27 cellular contexts compared by ENCODE assay signal in the genomic region with DNA sequence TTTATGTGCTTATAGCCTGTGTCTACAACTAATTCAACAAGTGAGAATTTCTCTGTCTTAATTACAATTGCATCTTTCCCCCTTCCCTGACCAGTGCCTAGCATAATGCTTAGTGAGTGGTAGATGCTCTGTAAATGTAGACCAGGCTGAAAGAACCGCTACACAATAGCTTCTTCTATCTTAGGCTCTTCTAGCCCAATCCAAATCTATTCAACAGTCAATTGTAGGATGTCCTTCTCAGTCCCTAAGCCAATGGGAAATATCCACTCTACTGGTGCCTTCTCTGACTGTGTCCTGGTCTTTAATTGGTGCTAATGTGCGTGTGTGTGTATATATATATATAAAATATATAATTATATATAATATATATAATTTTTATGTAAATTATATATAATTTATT. TPM values are rescaled to one million over a fixed set of nuclear protein-coding genes. Genes with fewer than 3 reads are reported as not detected.
"Had no signal": no experiment of that assay in that cellular context is flagged by ENCODE, and none has a peak within 500 bp of the region (broad histone marks: within the 10 kb centered on the region; RNA-seq: fewer than 3 reads in every experiment).

No MANE protein-coding gene starts in this region.

- H3K9me3 ChIP-seq: neutrophil, ovary, psoas muscle, right atrium auricular region, thyroid gland, upper lobe of right lung had no signal

- H3K4me1 Mint-ChIP-seq: activated CD4-positive, alpha-beta memory T cell treated with anti-CD3 and anti-CD28 coated beads, Interleukin-2, amount 10 ng/mL, durations not matched to agents 7 days and 5 days; activated CD4-positive, alpha-beta T cell treated with anti-CD3 and anti-CD28 coated beads, Interleukin-2, amount 10 ng/mL, durations not matched to agents 24 days and 14 days; nephron had no signal

- DNase-seq: activated CD4-positive, alpha-beta memory T cell treated with anti-CD3 and anti-CD28 coated beads, Interleukin-2, amount 10 ng/mL, durations not matched to agents 7 days and 5 days; activated CD4-positive, alpha-beta T cell treated with anti-CD3 and anti-CD28 coated beads, Interleukin-2, amount 10 ng/mL, durations not matched to agents 24 days and 14 days; activated CD4-positive, CD25-positive, alpha-beta regulatory T cell; activated gamma-delta T cell; activated naive CD4-positive, alpha-beta T cell treated with anti-CD3 and anti-CD28 coated beads, Interleukin-2, amount 50 U/mL, for 16 hours; aorta; brain microvascular endothelial cell; caudate nucleus; effector CD4-positive, alpha-beta T cell; glutamatergic neuron; left ventricle myocardium superior; midbrain; ovary; psoas muscle; stimulated activated CD4-positive, alpha-beta T cell treated with anti-CD3 and anti-CD28 coated beads, Interleukin-4, amount 100 ng/mL, for 24 hours; stimulated activated naive CD4-positive, alpha-beta T cell treated with Interleukin-2 at 50 U/mL for 16 hours; substantia nigra; thyroid gland; upper lobe of right lung had no signal

- H3K27me3 Mint-ChIP-seq: activated CD4-positive, alpha-beta memory T cell treated with anti-CD3 and anti-CD28 coated beads, Interleukin-2, amount 10 ng/mL, durations not matched to agents 7 days and 5 days; dendritic cell treated with granulocyte-macrophage colony-stimulating factor and Interleukin-4, amounts not matched to agents 40 ng/mL and 50 ng/mL, for 4 days had no signal

- H3K27ac Mint-ChIP-seq: activated CD4-positive, alpha-beta memory T cell treated with anti-CD3 and anti-CD28 coated beads, Interleukin-2, amount 10 ng/mL, durations not matched to agents 7 days and 5 days; activated CD4-positive, alpha-beta T cell treated with anti-CD3 and anti-CD28 coated beads, Interleukin-2, amount 10 ng/mL, durations not matched to agents 24 days and 14 days; activated T-helper 1 cell treated with anti-CD3 and anti-CD28 coated beads, Interleukin-12 subunit alpha, Interleukin-12 subunit beta, Interleukin-2, Interleukin-4 antibody, amounts not matched to agents 30 ng/mL and 10 ng/mL and 1 ng/mL, durations not matched to agents 14 hours and 24 hours and 36 hours; dendritic cell treated with granulocyte-macrophage colony-stimulating factor and Interleukin-4, amounts not matched to agents 40 ng/mL and 50 ng/mL, for 4 days; nephron; T-helper 1 cell treated with Interleukin-12 subunit alpha and Interleukin-12 subunit beta and Interleukin-4 antibody, amounts not matched to agents 30 μg/mL and 1 μg/mL, for 36 hours had no signal

- H3K4me3 Mint-ChIP-seq: activated CD4-positive, alpha-beta memory T cell treated with anti-CD3 and anti-CD28 coated beads, Interleukin-2, amount 10 ng/mL, durations not matched to agents 7 days and 5 days; activated CD4-positive, alpha-beta T cell treated with anti-CD3 and anti-CD28 coated beads, Interleukin-2, amount 10 ng/mL, durations not matched to agents 24 days and 14 days; activated T-helper 1 cell treated with anti-CD3 and anti-CD28 coated beads, Interleukin-12 subunit alpha, Interleukin-12 subunit beta, Interleukin-2, Interleukin-4 antibody, amounts not matched to agents 30 ng/mL and 10 ng/mL and 1 ng/mL, durations not matched to agents 14 hours and 24 hours and 36 hours; dendritic cell treated with granulocyte-macrophage colony-stimulating factor and Interleukin-4, amounts not matched to agents 40 ng/mL and 50 ng/mL, for 4 days; nephron; T-helper 1 cell treated with Interleukin-12 subunit alpha and Interleukin-12 subunit beta and Interleukin-4 antibody, amounts not matched to agents 30 μg/mL and 1 μg/mL, for 36 hours had no signal

- H3K27ac ChIP-seq: brain microvascular endothelial cell, hepatocyte, neutrophil, ovary, psoas muscle, right atrium auricular region, thyroid gland, upper lobe of right lung had no signal

- H3K79me2 ChIP-seq: hepatocyte had no signal

- H3K4me1 ChIP-seq: psoas muscle, right atrium auricular region, thyroid gland, upper lobe of right lung had no signal

- H3K36me3 ChIP-seq: brain microvascular endothelial cell, neutrophil, ovary, right atrium auricular region, thyroid gland, upper lobe of right lung had no signal

- H3K27me3 ChIP-seq: brain microvascular endothelial cell, foreskin keratinocyte, hepatocyte, neutrophil, ovary, right atrium auricular region, thyroid gland, upper lobe of right lung had no signal

- H2AFZ ChIP-seq: hepatocyte had no signal

- H3K4me2 ChIP-seq: hepatocyte had no signal

- H3K4me3 ChIP-seq: hepatocyte, ovary, psoas muscle, right atrium auricular region, thyroid gland, upper lobe of right lung had no signal

- ATAC-seq: foreskin keratinocyte, left ventricle myocardium superior, psoas muscle, upper lobe of right lung had no signal

- H3K9me3 Mint-ChIP-seq: activated CD4-positive, alpha-beta memory T cell treated with anti-CD3 and anti-CD28 coated beads, Interleukin-2, amount 10 ng/mL, durations not matched to agents 7 days and 5 days; activated CD4-positive, alpha-beta T cell treated with anti-CD3 and anti-CD28 coated beads, Interleukin-2, amount 10 ng/mL, durations not matched to agents 24 days and 14 days; activated T-helper 1 cell treated with anti-CD3 and anti-CD28 coated beads, Interleukin-12 subunit alpha, Interleukin-12 subunit beta, Interleukin-2, Interleukin-4 antibody, amounts not matched to agents 30 ng/mL and 10 ng/mL and 1 ng/mL, durations not matched to agents 14 hours and 24 hours and 36 hours; dendritic cell treated with granulocyte-macrophage colony-stimulating factor and Interleukin-4, amounts not matched to agents 40 ng/mL and 50 ng/mL, for 4 days; nephron; T-helper 1 cell treated with Interleukin-12 subunit alpha and Interleukin-12 subunit beta and Interleukin-4 antibody, amounts not matched to agents 30 μg/mL and 1 μg/mL, for 36 hours had no signal

RNA-seq across cellular contexts. Expression of a gene that starts 37.2 kb away (rescaled TPM):
- total RNA-seq: activated CD4-positive, alpha-beta memory T cell treated with anti-CD3 and anti-CD28 coated beads, Interleukin-2, amount 10 ng/mL, durations not matched to agents 7 days and 5 days; activated CD4-positive, alpha-beta T cell treated with anti-CD3 and anti-CD28 coated beads, Interleukin-2, amount 10 ng/mL, durations not matched to agents 24 days and 14 days; activated T-helper 1 cell treated with anti-CD3 and anti-CD28 coated beads, Interleukin-12 subunit alpha, Interleukin-12 subunit beta, Interleukin-2, Interleukin-4 antibody, amounts not matched to agents 30 ng/mL and 10 ng/mL and 1 ng/mL, durations not matched to agents 14 hours and 24 hours and 36 hours; foreskin keratinocyte had no signal
- polyA plus RNA-seq: foreskin keratinocyte had no signal
